18 cellular contexts compared by ENCODE assay signal in the genomic region with DNA sequence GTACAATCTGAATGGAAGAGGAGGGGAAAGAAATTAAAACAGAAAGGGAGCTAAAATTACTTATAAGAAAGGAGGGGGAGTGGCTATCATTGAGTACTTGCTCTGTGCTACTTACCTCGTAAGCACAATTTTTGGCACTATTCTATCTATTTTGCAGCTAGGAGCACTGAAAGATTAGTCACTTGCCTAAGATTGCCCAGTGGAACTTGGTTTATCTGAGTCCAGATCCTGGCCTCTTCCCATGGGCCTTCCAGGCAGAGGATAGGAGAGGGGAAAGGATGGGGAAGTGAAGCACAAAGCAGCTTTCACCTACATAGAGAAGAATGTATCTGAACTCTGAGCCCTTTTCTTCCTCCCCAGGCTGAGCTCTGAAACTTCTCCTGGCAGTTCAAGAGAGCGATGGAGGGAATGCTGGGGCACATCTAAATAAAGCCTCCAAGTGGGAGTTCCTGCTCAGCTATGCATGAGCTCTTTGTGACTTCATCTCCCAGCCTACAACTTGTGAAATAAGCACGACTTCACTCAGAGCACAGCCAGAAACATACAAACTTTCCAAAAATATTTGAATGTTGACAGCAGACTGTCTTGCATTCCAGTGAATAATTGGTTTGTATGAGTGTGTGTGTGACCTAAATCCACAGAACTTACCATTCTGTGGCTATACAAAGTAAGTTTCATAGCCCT. TPM values are rescaled to one million over a fixed set of nuclear protein-coding genes. Genes with fewer than 3 reads are reported as not detected.
DNase-seq lines count a peak whose midpoint lies in the region; ATAC-seq and TF ChIP-seq lines count a peak whose summit lies in the region.
"Had no signal": no experiment of that assay in that cellular context is flagged by ENCODE, and none has a peak within 500 bp of the region (broad histone marks: within the 10 kb centered on the region; RNA-seq: fewer than 3 reads in every experiment).

No MANE protein-coding gene starts in this region.

- no peak overlapping the region for H3K27ac ChIP-seq in cardiac muscle cell
- no peak overlapping the region for H3K27ac ChIP-seq in vagina
- H3K27ac ChIP-seq: HL-60, uterus had no signal

- TF ChIP-seq CTCF in cardiac muscle cell (IDR thresholded peaks at IDR 0.05; ENCODE audit: low read depth, low read length) (no peak), omental fat pad (IDR thresholded peaks at IDR 0.05) (no peak), vagina (IDR thresholded peaks at IDR 0.05) (no peak)

- no peaks in the 10 kb centered on the region for H3K36me3 ChIP-seq in cardiac muscle cell
- no peaks in the 10 kb centered on the region for H3K36me3 ChIP-seq in vagina
- H3K36me3 ChIP-seq: uterus had no signal

- H3K4me1 ChIP-seq in cardiac muscle cell (ENCODE audit: low read depth) (no peaks in the 10 kb centered on the region), vagina (no peaks in the 10 kb centered on the region)
- H3K4me1 ChIP-seq: uterus had no signal

- H3K27me3 ChIP-seq in cardiac muscle cell (no peaks in the 10 kb centered on the region), vagina (no peaks in the 10 kb centered on the region)
- H3K27me3 ChIP-seq: uterus had no signal

- ATAC-seq in omental fat pad (ENCODE audit: low FRiP score) (peak; percentile 73), HG03469 (IDR thresholded peaks at IDR 0.05; ENCODE audit: unreplicated experiment) (no peak)
- ATAC-seq: natural killer cell, T-cell had no signal

- intact Hi-C loops in vagina (cut with DNase I) = no loop called here

- no peaks in the 10 kb centered on the region for H3K9me3 ChIP-seq in cardiac muscle cell (ENCODE audit: low read depth)
- H3K9me3 ChIP-seq in vagina = no peaks in the 10 kb centered on the region
- H3K9me3 ChIP-seq: uterus had no signal

- DNase-seq in AG08396 (ENCODE audit: low spot score) (peak; percentile 76), astrocyte of the hippocampus (ENCODE audit: low read depth, low spot score) (peak; percentile 75), cardiac muscle cell (ENCODE audit: low read depth in 1 of 2, low spot score in 1 of 2) (peak; percentile 35 to 41), omental fat pad (ENCODE audit: low spot score) (no peak), vagina (ENCODE audit: extremely low spot score in 2 of 2) (no peak), globus pallidus (ENCODE audit: low spot score) (no peak)
- no peak for DNase-seq in activated effector memory CD4-positive, alpha-beta T cell treated with anti-CD3 and anti-CD28 coated beads, Interleukin-2, amount 50 U/mL, for 16 hours
- DNase-seq: activated CD4-positive, alpha-beta T cell treated with anti-CD3 and anti-CD28 coated beads for 1 hour; erythroblast; immature natural killer cell; natural killer cell; NCI-H2171; OCI-M1; T-cell; uterus had no signal

- H3K4me3 ChIP-seq in cardiac muscle cell (no peak overlapping the region), vagina (no peak overlapping the region)
- H3K4me3 ChIP-seq: uterus had no signal

- TF ChIP-seq POLR2A in vagina (IDR thresholded peaks at IDR 0.05) = no peak

RNA-seq across cellular contexts. Expression of a gene that starts 29.4 kb away (rescaled TPM):
- total RNA-seq in cardiac muscle cell (not detected in 2 replicates), omental fat pad (not detected), vagina (not detected)
- not detected in 2 replicates for polyA plus RNA-seq in cardiac muscle cell
- total RNA-seq: A673, natural killer cell, T-cell, uterus had no signal
- polyA plus RNA-seq: immature natural killer cell had no signal

Comparison
In these comparisons a context has a peak if more than half of its experiments do, and no peak if none do; other contexts are left out.
1. DNase-seq: peak in AG08396 (single experiment), astrocyte of the hippocampus (single experiment) and cardiac muscle cell (2 of 2); none in omental fat pad (single experiment), vagina (0 of 2), globus pallidus (single experiment) and activated effector memory CD4-positive, alpha-beta T cell treated with anti-CD3 and anti-CD28 coated beads, Interleukin-2, amount 50 U/mL, for 16 hours (single experiment).